16 cellular contexts compared by ENCODE assay signal in genomic region chrX:132744470-132744869, GRCh38.
DNase-seq lines count a peak whose midpoint lies in the region; ATAC-seq lines count a peak whose summit lies in the region.
"Had no signal": no experiment of that assay in that cellular context is flagged by ENCODE, and none has a peak within 500 bp of the region (broad histone marks: within the 10 kb centered on the region; RNA-seq: fewer than 3 reads in every experiment).

No MANE protein-coding gene starts in this region.

- H3K27me3 ChIP-seq in effector memory CD4-positive, alpha-beta T cell (replicated peaks; ENCODE audit: control insufficient read depth, insufficient read depth, low read length, poor library complexity, severe bottlenecking), result no peaks in the 10 kb centered on the region

- CTCF ChIA-PET in activated naive CD4-positive, alpha-beta T cell treated with anti-CD3 and anti-CD28 coated beads for 36 hours (lab: Charles Lee), result no interaction called here

- no peaks in the 10 kb centered on the region for H3K36me3 ChIP-seq in effector memory CD4-positive, alpha-beta T cell (ENCODE audit: control insufficient read depth, insufficient read depth, low read length)
- H3K36me3 ChIP-seq: HAP-1 had no signal

- intact Hi-C loops in activated naive CD4-positive, alpha-beta T cell treated with anti-CD3 and anti-CD28 coated beads for 36 hours (cut with micrococcal nuclease), result no loop called here

- no peak overlapping the region for H3K4me3 ChIP-seq in effector memory CD4-positive, alpha-beta T cell (ENCODE audit: insufficient read depth, low read depth, low read length, poor library complexity, severe bottlenecking)
- H3K4me3 ChIP-seq: HAP-1, K562 had no signal

- no peak overlapping the region for H3K4me3 Mint-ChIP-seq in stimulated activated naive CD8-positive, alpha-beta T cell treated with anti-CD3 and anti-CD28 coated beads, Interleukin-15, amount 100 ng/mL, for 72 hours
- H3K4me3 Mint-ChIP-seq in effector memory CD8-positive, alpha-beta T cell, result no peak overlapping the region
- no peak overlapping the region for H3K4me3 Mint-ChIP-seq in activated naive CD4-positive, alpha-beta T cell treated with anti-CD3 and anti-CD28 coated beads for 36 hours
- H3K4me3 Mint-ChIP-seq: CD14-positive monocyte; CD8-positive, alpha-beta T cell; HFFc6 had no signal

- no peaks in the 10 kb centered on the region for H3K36me3 Mint-ChIP-seq in effector memory CD8-positive, alpha-beta T cell (ENCODE audit: insufficient read depth)
- H3K36me3 Mint-ChIP-seq in activated naive CD4-positive, alpha-beta T cell treated with anti-CD3 and anti-CD28 coated beads for 36 hours (ENCODE audit: low read depth), result no peaks in the 10 kb centered on the region
- H3K36me3 Mint-ChIP-seq: CD14-positive monocyte; CD8-positive, alpha-beta T cell had no signal

- H3K27ac Mint-ChIP-seq in stimulated activated naive CD8-positive, alpha-beta T cell treated with anti-CD3 and anti-CD28 coated beads, Interleukin-15, amount 100 ng/mL, for 72 hours, result no peak overlapping the region
- H3K27ac Mint-ChIP-seq in effector memory CD8-positive, alpha-beta T cell, result no peak overlapping the region
- no peak overlapping the region for H3K27ac Mint-ChIP-seq in activated naive CD4-positive, alpha-beta T cell treated with anti-CD3 and anti-CD28 coated beads for 36 hours
- H3K27ac Mint-ChIP-seq: CD14-positive monocyte; CD8-positive, alpha-beta T cell; HFFc6 had no signal

- no peak for DNase-seq in stimulated activated naive CD8-positive, alpha-beta T cell treated with anti-CD3 and anti-CD28 coated beads, Interleukin-15, amount 100 ng/mL, for 72 hours
- no peak for DNase-seq in stimulated activated naive CD8-positive, alpha-beta T cell treated with anti-CD3 and anti-CD28 coated beads, Interleukin-15, Interleukin-2, amounts not matched to agents 100 U/mL and 50 U/mL, for 24 hours
- DNase-seq in HuH-7 (ENCODE audit: low spot score), result peak; percentile 4
- DNase-seq in effector memory CD8-positive, alpha-beta T cell, result no peak
- DNase-seq in activated naive CD4-positive, alpha-beta T cell treated with anti-CD3 and anti-CD28 coated beads for 36 hours, result no peak
- no peak for DNase-seq in effector memory CD4-positive, alpha-beta T cell
- DNase-seq: CD8-positive, alpha-beta T cell; COR-L47; DMS153; DMS79 treated with DMSO at 0.1 percent for 48 hours; GDM1; HFFc6 had no signal

- H3K4me1 ChIP-seq in effector memory CD4-positive, alpha-beta T cell (ENCODE audit: control insufficient read depth, insufficient read depth, low read length, poor library complexity, severe bottlenecking), result no peaks in the 10 kb centered on the region

- ATAC-seq in stimulated activated naive CD8-positive, alpha-beta T cell treated with anti-CD3 and anti-CD28 coated beads, Interleukin-15, amount 100 ng/mL, for 72 hours, result peak; percentile 67
- no peak for ATAC-seq in stimulated activated naive CD8-positive, alpha-beta T cell treated with anti-CD3 and anti-CD28 coated beads, Interleukin-15, Interleukin-2, amounts not matched to agents 100 U/mL and 50 U/mL, for 24 hours
- ATAC-seq in effector memory CD8-positive, alpha-beta T cell (replicated peaks), result peak; percentile 70
- ATAC-seq in GM19455 (IDR thresholded peaks at IDR 0.05; ENCODE audit: unreplicated experiment), result no peak
- ATAC-seq: CD8-positive, alpha-beta T cell; K562 had no signal

- H3K9me3 Mint-ChIP-seq in stimulated activated naive CD8-positive, alpha-beta T cell treated with anti-CD3 and anti-CD28 coated beads, Interleukin-15, amount 100 ng/mL, for 72 hours, result no peaks in the 10 kb centered on the region
- no peaks in the 10 kb centered on the region for H3K9me3 Mint-ChIP-seq in effector memory CD8-positive, alpha-beta T cell
- H3K9me3 Mint-ChIP-seq in activated naive CD4-positive, alpha-beta T cell treated with anti-CD3 and anti-CD28 coated beads for 36 hours, result no peaks in the 10 kb centered on the region
- H3K9me3 Mint-ChIP-seq: CD8-positive, alpha-beta T cell had no signal

- H3K4me1 Mint-ChIP-seq in stimulated activated naive CD8-positive, alpha-beta T cell treated with anti-CD3 and anti-CD28 coated beads, Interleukin-15, amount 100 ng/mL, for 72 hours, result peaks cover 5% of the 10 kb centered on the region
- H3K4me1 Mint-ChIP-seq in effector memory CD8-positive, alpha-beta T cell (ENCODE audit: low read depth in 2 of 2), result peaks cover 12 to 16% of the 10 kb centered on the region in 2 donors
- H3K4me1 Mint-ChIP-seq in activated naive CD4-positive, alpha-beta T cell treated with anti-CD3 and anti-CD28 coated beads for 36 hours (ENCODE audit: low read depth), result no peaks in the 10 kb centered on the region

- no peaks in the 10 kb centered on the region for H3K9me3 ChIP-seq in effector memory CD4-positive, alpha-beta T cell (ENCODE audit: control insufficient read depth, low read length)
- H3K9me3 ChIP-seq: HAP-1 had no signal

- H3K27ac ChIP-seq in effector memory CD4-positive, alpha-beta T cell (ENCODE audit: insufficient read depth, low read length, poor library complexity, severe bottlenecking), result no peak overlapping the region

- H3K27me3 Mint-ChIP-seq in stimulated activated naive CD8-positive, alpha-beta T cell treated with anti-CD3 and anti-CD28 coated beads, Interleukin-15, amount 100 ng/mL, for 72 hours, result no peaks in the 10 kb centered on the region
- no peaks in the 10 kb centered on the region for H3K27me3 Mint-ChIP-seq in effector memory CD8-positive, alpha-beta T cell
- no peaks in the 10 kb centered on the region for H3K27me3 Mint-ChIP-seq in activated naive CD4-positive, alpha-beta T cell treated with anti-CD3 and anti-CD28 coated beads for 36 hours (ENCODE audit: low read depth)

Comparison
In these comparisons a context has a peak if more than half of its experiments do, and no peak if none do; other contexts are left out.
1. ATAC-seq: peak in stimulated activated naive CD8-positive, alpha-beta T cell treated with anti-CD3 and anti-CD28 coated beads, Interleukin-15, amount 100 ng/mL, for 72 hours (single experiment) and effector memory CD8-positive, alpha-beta T cell (single experiment); none in stimulated activated naive CD8-positive, alpha-beta T cell treated with anti-CD3 and anti-CD28 coated beads, Interleukin-15, Interleukin-2, amounts not matched to agents 100 U/mL and 50 U/mL, for 24 hours (single experiment) and GM19455 (single experiment).